Comparison of ENCODE assay signal across 29 cellular contexts in genomic region chr11:14193644-14194043, GRCh38.
"Had no signal": no experiment of that assay in that cellular context is flagged by ENCODE, and none has a peak within 500 bp of the region (broad histone marks: within the 10 kb centered on the region; RNA-seq: fewer than 3 reads in every experiment).

No MANE protein-coding gene starts in this region.

- H3K27me3 Mint-ChIP-seq: activated CD4-positive, alpha-beta memory T cell treated with anti-CD3 and anti-CD28 coated beads for 36 hours; activated naive CD8-positive, alpha-beta T cell treated with anti-CD3 and anti-CD28 coated beads for 36 hours had no signal

- H3K27ac Mint-ChIP-seq: activated CD4-positive, alpha-beta memory T cell treated with anti-CD3 and anti-CD28 coated beads for 36 hours; activated naive CD4-positive, alpha-beta T cell treated with anti-CD3 and anti-CD28 coated beads for 36 hours; activated naive CD8-positive, alpha-beta T cell treated with anti-CD3 and anti-CD28 coated beads for 36 hours; activated T-helper 1 cell treated with anti-CD3 and anti-CD28 coated beads, Interleukin-12 subunit alpha, Interleukin-12 subunit beta, Interleukin-2, Interleukin-4 antibody, amounts not matched to agents 30 ng/mL and 10 ng/mL and 1 ng/mL, durations not matched to agents 14 hours and 24 hours and 36 hours; stimulated activated memory B cell treated with anti-CD40 and anti-IgM and Interleukin-4, amounts not matched to agents 10 μg/mL and 1 μg/mL and 100 μg/mL, for 72 hours had no signal

- ATAC-seq: activated CD4-positive, CD25-positive, alpha-beta regulatory T cell treated with anti-CD3 and anti-CD28 coated beads, Interleukin-2, amount 50 U/mL, for 24 hours; body of pancreas; gastrocnemius medialis; mucosa of descending colon; psoas muscle; stimulated activated memory B cell treated with anti-CD40 and anti-IgM and Interleukin-4, amounts not matched to agents 10 μg/mL and 1 μg/mL and 100 μg/mL, for 72 hours; upper lobe of right lung had no signal

- H3K9me3 Mint-ChIP-seq: activated CD4-positive, alpha-beta memory T cell treated with anti-CD3 and anti-CD28 coated beads for 36 hours; activated naive CD4-positive, alpha-beta T cell treated with anti-CD3 and anti-CD28 coated beads for 36 hours; activated naive CD8-positive, alpha-beta T cell treated with anti-CD3 and anti-CD28 coated beads for 36 hours; activated T-helper 1 cell treated with anti-CD3 and anti-CD28 coated beads, Interleukin-12 subunit alpha, Interleukin-12 subunit beta, Interleukin-2, Interleukin-4 antibody, amounts not matched to agents 30 ng/mL and 10 ng/mL and 1 ng/mL, durations not matched to agents 14 hours and 24 hours and 36 hours had no signal

- DNase-seq: activated CD4-positive, alpha-beta memory T cell treated with anti-CD3 and anti-CD28 coated beads for 36 hours; activated CD4-positive, alpha-beta T cell treated with anti-CD3 and anti-CD28 coated beads for 48 hours; activated CD8-positive, alpha-beta memory T cell treated with anti-CD3 and anti-CD28 coated beads, Interleukin-2, amount 50 U/mL, for 4 hours; activated effector memory CD4-positive, alpha-beta T cell treated with anti-CD3 and anti-CD28 coated beads, Interleukin-2, amount 50 U/mL, for 16 hours; activated naive CD4-positive, alpha-beta T cell treated with anti-CD3 and anti-CD28 coated beads for 36 hours; activated naive CD8-positive, alpha-beta T cell treated with anti-CD3 and anti-CD28 coated beads for 36 hours; activated T-cell treated with anti-CD3 and anti-CD28 coated beads, Interleukin-2, amount 50 U/mL, for 1 hour; adrenal gland; aorta; body of pancreas; dermis blood vessel endothelial cell; effector CD4-positive, alpha-beta T cell; gastrocnemius medialis; glutamatergic neuron; islet precursor cell; left ventricle myocardium inferior; mucosa of descending colon; occipital lobe; psoas muscle; sigmoid colon; stimulated activated CD4-positive, alpha-beta T cell treated with anti-CD3 and anti-CD28 coated beads, Interleukin-1b, Interleukin-23, amount 100 ng/mL, for 48 hours; stimulated activated CD4-positive, alpha-beta T cell treated with anti-CD3 and anti-CD28 coated beads, Interleukin-4, amount 100 ng/mL, for 4 hours; stimulated activated CD8-positive, alpha-beta memory T cell treated with anti-CD3 and anti-CD28 coated beads, Interleukin-4, amount 100 ng/mL, for 48 hours; T-helper 9 cell; tibial artery; upper lobe of right lung had no signal

- H3K4me3 Mint-ChIP-seq: activated CD4-positive, alpha-beta memory T cell treated with anti-CD3 and anti-CD28 coated beads for 36 hours; activated naive CD4-positive, alpha-beta T cell treated with anti-CD3 and anti-CD28 coated beads for 36 hours; activated naive CD8-positive, alpha-beta T cell treated with anti-CD3 and anti-CD28 coated beads for 36 hours; activated T-helper 1 cell treated with anti-CD3 and anti-CD28 coated beads, Interleukin-12 subunit alpha, Interleukin-12 subunit beta, Interleukin-2, Interleukin-4 antibody, amounts not matched to agents 30 ng/mL and 10 ng/mL and 1 ng/mL, durations not matched to agents 14 hours and 24 hours and 36 hours; stimulated activated memory B cell treated with anti-CD40 and anti-IgM and Interleukin-4, amounts not matched to agents 10 μg/mL and 1 μg/mL and 100 μg/mL, for 72 hours had no signal

- H3K4me1 Mint-ChIP-seq: activated naive CD8-positive, alpha-beta T cell treated with anti-CD3 and anti-CD28 coated beads for 36 hours had no signal
